Comparison of ENCODE assay signal across 9 cellular contexts in genomic region chr3:128950223-128950938, GRCh38. TPM values are rescaled to one million over a fixed set of nuclear protein-coding genes. Genes with fewer than 3 reads are reported as not detected.
DNase-seq lines count a peak whose midpoint lies in the region; ATAC-seq, FAIRE-seq and TF ChIP-seq lines count a peak whose summit lies in the region.
"Had no signal": no experiment of that assay in that cellular context is flagged by ENCODE, and none has a peak within 500 bp of the region (broad histone marks: within the 10 kb centered on the region; RNA-seq: fewer than 3 reads in every experiment).

No MANE protein-coding gene starts in this region.

- H2AFZ ChIP-seq in endothelial cell of umbilical vein (ENCODE audit: low read depth, low read length) = no peak overlapping the region

- H3K27me3 ChIP-seq in NT2/D1 (ENCODE audit: insufficient read depth, insufficient read length) (no peaks in the 10 kb centered on the region), endothelial cell of umbilical vein (ENCODE audit: control insufficient read depth in 2 of 2, insufficient read depth in 2 of 2, low read length in 2 of 2) (peaks cover 0 to 8% of the 10 kb centered on the region in 2 experiments)

- peak in 1 of 2 donors; percentile 52 for TF ChIP-seq CTCF in endothelial cell of umbilical vein (IDR thresholded peaks at IDR 0.05; ENCODE audit: extremely low read depth in 1 of 2, insufficient read depth in 1 of 2, low read depth in 1 of 2, low read length in 2 of 2)
- peak; percentile 38 for TF ChIP-seq CTCF in progenitor cell of endocrine pancreas (IDR thresholded peaks at IDR 0.05; ENCODE audit: unreplicated experiment)

- no peak overlapping the region for H3K4me2 ChIP-seq in endothelial cell of umbilical vein (ENCODE audit: insufficient read depth, low read length)

- CTCF ChIA-PET in endothelial cell of umbilical vein (lab: Charles Lee) = interaction anchor here (1.0 to 3.0 kb wide), 6 partner anchors 12 to 333 kb away, joined by 3 to 13 read pairs (median 4); no protein-coding TSS in a partner anchor

- no peak for TF ChIP-seq POLR2A in endothelial cell of umbilical vein (IDR thresholded peaks at IDR 0.05; ENCODE audit: low read depth, low read length)

- dilution Hi-C loops in endothelial cell of umbilical vein (cut with MboI; ENCODE audit: extremely low pct_ligation_motif_present, low sequenced_read_pairs) = no loop called here

- H3K36me3 Mint-ChIP-seq in progenitor cell of endocrine pancreas (ENCODE audit: insufficient read depth) = peaks cover 1% of the 10 kb centered on the region

- peak overlapping the region; percentile 80 for H3K27ac Mint-ChIP-seq in progenitor cell of endocrine pancreas

- H3K4me3 ChIP-seq in NT2/D1 (ENCODE audit: insufficient read length, low read depth) = no peak overlapping the region
- no peak overlapping the region for H3K4me3 ChIP-seq in endothelial cell of umbilical vein (replicated peaks in 1 of 3; ENCODE audit: insufficient read depth in 1 of 3, low read depth in 1 of 3, low read length in 3 of 3)

- no TSS peak for BruUV-seq in endothelial cell of umbilical vein (replicated peaks; lab: Mats Ljungman, UMichigan)

- H3K9me3 ChIP-seq in NT2/D1 (ENCODE audit: insufficient read depth, low read length) = peaks cover 8% of the 10 kb centered on the region; the same call in 1 of the 2 replicates
- no peaks in the 10 kb centered on the region for H3K9me3 ChIP-seq in endothelial cell of umbilical vein (replicated peaks; ENCODE audit: control insufficient read depth, insufficient read depth, low read length)

- H3K36me3 ChIP-seq in NT2/D1 (ENCODE audit: insufficient read depth, insufficient read length, low read length) (no peaks in the 10 kb centered on the region), endothelial cell of umbilical vein (ENCODE audit: control insufficient read depth in 2 of 2, extremely low read depth in 1 of 2, insufficient read depth in 2 of 2, low read length in 2 of 2) (no peaks in the 10 kb centered on the region)

- no peak overlapping the region for H3K9ac ChIP-seq in NT2/D1 (ENCODE audit: insufficient read length, low read depth)
- H3K9ac ChIP-seq in endothelial cell of umbilical vein (replicated peaks; ENCODE audit: extremely low read depth, insufficient read depth, low read length) = no peak overlapping the region

- H3K4me1 ChIP-seq in NT2/D1 (ENCODE audit: insufficient read depth, insufficient read length) = peaks cover 2% of the 10 kb centered on the region
- no peaks in the 10 kb centered on the region for H3K4me1 ChIP-seq in endothelial cell of umbilical vein (ENCODE audit: control insufficient read depth, extremely low read depth, insufficient read depth, low read length)

- intact Hi-C loops in Right ventricle myocardium superior (cut with DNase I) = no loop called here
- intact Hi-C loops in cardiac septum (cut with DNase I) = no loop called here
- intact Hi-C loops in endothelial cell of umbilical vein (cut with micrococcal nuclease) = no loop called here

- H3K4me3 Mint-ChIP-seq in progenitor cell of endocrine pancreas (ENCODE audit: low read depth) = no peak overlapping the region

- DNase-seq in Right ventricle myocardium superior (no peak), cardiac septum (ENCODE audit: low spot score) (no peak), NT2/D1 (ENCODE audit: low read depth, low spot score) (peak; percentile 16), endothelial cell of umbilical vein (ENCODE audit: low read depth, low spot score) (peak; percentile 58), progenitor cell of endocrine pancreas (ENCODE audit: low spot score, unreplicated experiment) (no peak), COLO829 (ENCODE audit: low spot score) (no peak)
- no peak for DNase-seq in central memory CD4-positive, alpha-beta T cell

- H3K9me3 Mint-ChIP-seq in progenitor cell of endocrine pancreas (ENCODE audit: low read depth) = no peaks in the 10 kb centered on the region

- no peaks in the 10 kb centered on the region for H3K79me2 ChIP-seq in endothelial cell of umbilical vein (ENCODE audit: control insufficient read depth, insufficient read depth, low read length)

- POLR2A ChIA-PET in endothelial cell of umbilical vein (lab: Charles Lee) = no interaction called here

- H3K27me3 Mint-ChIP-seq in progenitor cell of endocrine pancreas = no peaks in the 10 kb centered on the region

- no peaks in the 10 kb centered on the region for H4K20me1 ChIP-seq in endothelial cell of umbilical vein (replicated peaks; ENCODE audit: control insufficient read depth, extremely low read depth, insufficient read depth, low read length)

- FAIRE-seq in endothelial cell of umbilical vein (lab: Jason Lieb, UNC) = no peak
- FAIRE-seq: GM18507 had no signal

- peaks cover 7% of the 10 kb centered on the region for H3K4me1 Mint-ChIP-seq in progenitor cell of endocrine pancreas (ENCODE audit: low read depth)

- no peaks in the 10 kb centered on the region for H3K9me1 ChIP-seq in endothelial cell of umbilical vein (replicated peaks; ENCODE audit: control insufficient read depth, extremely low read depth, insufficient read depth, low read length)

- no peak overlapping the region for H3K27ac ChIP-seq in endothelial cell of umbilical vein (ENCODE audit: insufficient read depth, low read depth, low read length)

- peak; percentile 69 for ATAC-seq in Right ventricle myocardium superior (ENCODE audit: poor library complexity)
- no peak for ATAC-seq in GM18519 (IDR thresholded peaks at IDR 0.05; ENCODE audit: low FRiP score, unreplicated experiment)

TF ChIP-seq in endothelial cell of umbilical vein, 7 proteins besides CTCF, POLR2A, EP300 and RAD21:
- no peak for TF ChIP-seq FOS (IDR thresholded peaks at IDR 0.05; ENCODE audit: borderline replicate concordance, insufficient read depth, low read length)

RNA-seq across cellular contexts. Expression of gene CFAP92, which starts 43.5 kb away (rescaled TPM):
- total RNA-seq in Right ventricle myocardium superior = not detected
- total RNA-seq in cardiac septum = 0.27 TPM
- 0.21 and 0.62 TPM in 2 replicates for total RNA-seq in endothelial cell of umbilical vein
- polyA plus RNA-seq in endothelial cell of umbilical vein = 0.04 and 0.10 TPM in 2 replicates
- 0.09 and 0.10 TPM in 2 replicates for polyA plus RNA-seq in endothelial cell of umbilical vein (2011; cell fraction: cytosol; rRNA removed)
- polyA plus RNA-seq in endothelial cell of umbilical vein (2011; cell fraction: nucleus; rRNA removed) = 0.21 and 0.25 TPM in 2 replicates
- 0.16 TPM in 1 of 2 replicates, not detected in the other for polyA plus RNA-seq in endothelial cell of umbilical vein (2012)
- 0.05 and 0.40 TPM in 2 replicates for polyA minus RNA-seq in endothelial cell of umbilical vein
- polyA minus RNA-seq in endothelial cell of umbilical vein (2011; cell fraction: cytosol; rRNA and poly(A)+ RNA removed) = not detected
- 0.05 and 0.19 TPM in 2 replicates for polyA minus RNA-seq in endothelial cell of umbilical vein (2011; cell fraction: nucleus; rRNA and poly(A)+ RNA removed)
- total RNA-seq in progenitor cell of endocrine pancreas = 2.4 and 2.7 TPM in 2 replicates

RNA-seq across cellular contexts. Expression of gene EFCC1, which starts 50.7 kb away (rescaled TPM):
- 2.4 TPM for total RNA-seq in Right ventricle myocardium superior
- total RNA-seq in cardiac septum = 1.7 TPM
- total RNA-seq in endothelial cell of umbilical vein = 0.58 and 0.73 TPM in 2 replicates
- 1.3 and 1.6 TPM in 2 replicates for polyA plus RNA-seq in endothelial cell of umbilical vein
- polyA plus RNA-seq in endothelial cell of umbilical vein (2011; cell fraction: cytosol; rRNA removed) = 0.44 and 0.51 TPM in 2 replicates
- 1.7 and 3.1 TPM in 2 replicates for polyA plus RNA-seq in endothelial cell of umbilical vein (2011; cell fraction: nucleus; rRNA removed)
- polyA plus RNA-seq in endothelial cell of umbilical vein (2012) = 0.05 and 0.31 TPM in 2 replicates
- 0.19 and 1.6 TPM in 2 replicates for polyA minus RNA-seq in endothelial cell of umbilical vein
- polyA minus RNA-seq in endothelial cell of umbilical vein (2011; cell fraction: cytosol; rRNA and poly(A)+ RNA removed) = not detected
- 0.48 and 0.87 TPM in 2 replicates for polyA minus RNA-seq in endothelial cell of umbilical vein (2011; cell fraction: nucleus; rRNA and poly(A)+ RNA removed)
- 0.60 TPM in 2 replicates for total RNA-seq in progenitor cell of endocrine pancreas

Comparison
In these comparisons a context has a peak if more than half of its experiments do, and no peak if none do; other contexts are left out.
1. DNase-seq: peak in NT2/D1 (single experiment) and endothelial cell of umbilical vein (single experiment); none in Right ventricle myocardium superior (single experiment), cardiac septum (single experiment), progenitor cell of endocrine pancreas (single experiment), central memory CD4-positive, alpha-beta T cell (single experiment) and COLO829 (single experiment).